ENCODE assay signal across 1 cellular context in genomic region chr19:19096641-19097627, GRCh38.
TF ChIP-seq lines count a peak whose summit lies in the region.

No MANE protein-coding gene starts in this region.

TF ChIP-seq in HepG2, 621 proteins besides CTCF, POLR2A, EP300 and RAD21 (continued from another document and continues in another):
- TF ChIP-seq AFF4 (CRISPR knock-in tag; IDR thresholded peaks at IDR 0.05) (peak; percentile 77; the same call in 1 of the 2 replicates), PTBP1 (IDR thresholded peaks at IDR 0.05; ENCODE audit: low read depth, low read length, poor library complexity, severe bottlenecking) (no peak), ZMAT3 (CRISPR knock-in tag; conservative IDR thresholded peaks at IDR 0.05) (peak; percentile 78; the same call in 1 of the 2 replicates), MIXL1 (CRISPR knock-in tag; IDR thresholded peaks at IDR 0.05) (peak; percentile 69; the same call in 1 of the 2 replicates), NR2F6 (IDR thresholded peaks at IDR 0.05) (peak; percentile 97), NR2F6 (CRISPR knock-in tag; IDR thresholded peaks at IDR 0.05) (peak; percentile 99), SPEN (CRISPR knock-in tag; IDR thresholded peaks at IDR 0.05; ENCODE audit: low read depth) (peak; percentile 96), ZSCAN25 (CRISPR knock-in tag; IDR thresholded peaks at IDR 0.05) (peak; percentile 67; the same call in 1 of the 2 replicates), CBX1 (IDR thresholded peaks at IDR 0.05; ENCODE audit: low read depth) (peak; percentile 24), ZNF253 (CRISPR knock-in tag; IDR thresholded peaks at IDR 0.05; ENCODE audit: borderline replicate concordance) (peak; percentile 68; the same call in 1 of the 2 replicates), NR1H2 (CRISPR knock-in tag; IDR thresholded peaks at IDR 0.05; ENCODE audit: borderline replicate concordance, low read depth) (no peak), CSRNP1 (CRISPR knock-in tag; IDR thresholded peaks at IDR 0.05) (peak; percentile 96), SRSF4 (IDR thresholded peaks at IDR 0.05; ENCODE audit: low read depth, low read length, poor library complexity, severe bottlenecking) (no peak), ZNF574 (CRISPR knock-in tag; IDR thresholded peaks at IDR 0.05) (peak; percentile 86), MIER3 (CRISPR knock-in tag; IDR thresholded peaks at IDR 0.05; ENCODE audit: borderline replicate concordance) (peak; percentile 89), RERE (CRISPR knock-in tag; IDR thresholded peaks at IDR 0.05; ENCODE audit: low read depth) (peak; percentile 60; the same call in 1 of the 2 replicates), ZBTB25 (CRISPR knock-in tag; IDR thresholded peaks at IDR 0.05) (peak; percentile 89), TCF7 (IDR thresholded peaks at IDR 0.05; ENCODE audit: low read depth) (peak; percentile 68), SOX5 (CRISPR knock-in tag; IDR thresholded peaks at IDR 0.05; ENCODE audit: borderline replicate concordance) (peak; percentile 85; the same call in 1 of the 2 replicates), HMG20A (CRISPR knock-in tag; IDR thresholded peaks at IDR 0.05; ENCODE audit: borderline replicate concordance) (peak; percentile 77; the same call in 1 of the 2 replicates), ZNF850 (CRISPR knock-in tag; conservative IDR thresholded peaks at IDR 0.05) (no peak), ZSCAN31 (CRISPR knock-in tag; IDR thresholded peaks at IDR 0.05; ENCODE audit: low read depth) (peak; percentile 89), GATAD2A (CRISPR knock-in tag; IDR thresholded peaks at IDR 0.05) (peak; percentile 98), HHEX (CRISPR knock-in tag; IDR thresholded peaks at IDR 0.05) (peak; percentile 20; the same call in 1 of the 2 replicates), IRF2 (CRISPR knock-in tag; IDR thresholded peaks at IDR 0.05) (peak; percentile 89), RBM39 (IDR thresholded peaks at IDR 0.05; ENCODE audit: low read depth, low read length, poor library complexity, severe bottlenecking) (no peak), MBD4 (IDR thresholded peaks at IDR 0.05; ENCODE audit: borderline replicate concordance, low read length) (no peak), ZNF782 (CRISPR knock-in tag; IDR thresholded peaks at IDR 0.05; ENCODE audit: borderline replicate concordance) (no peak; the same call in 1 of the 2 replicates), NFAT5 (CRISPR knock-in tag; IDR thresholded peaks at IDR 0.05) (peak; percentile 54; the same call in 1 of the 2 replicates), DMAP1 (CRISPR knock-in tag; IDR thresholded peaks at IDR 0.05) (peak; percentile 88), ZNF121 (CRISPR knock-in tag; IDR thresholded peaks at IDR 0.05) (peak; percentile 50; the same call in 1 of the 2 replicates), ZNF800 (CRISPR knock-in tag; IDR thresholded peaks at IDR 0.05) (peak; percentile 81; the same call in 1 of the 2 replicates)
